In the genomic region with DNA sequence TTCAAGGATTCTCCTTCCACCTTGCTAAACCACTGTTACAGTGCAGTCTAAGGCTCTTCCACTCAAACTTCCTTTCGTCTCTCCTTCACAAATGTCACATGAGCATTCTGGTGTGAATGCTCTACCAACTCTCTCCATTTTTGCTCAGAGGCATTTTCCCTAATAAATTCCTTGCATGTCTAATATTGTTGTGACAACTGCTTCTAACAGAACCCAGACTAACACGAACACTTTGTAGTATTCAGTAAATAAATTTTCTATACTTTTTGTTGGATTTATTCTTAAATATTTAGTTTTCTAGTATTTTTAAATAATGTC, we compare ENCODE assay signal across 1 cellular context.
TF ChIP-seq lines count a peak whose summit lies in the region.

No MANE protein-coding gene starts in this region.

TF ChIP-seq in HCT116, 20 proteins besides CTCF, POLR2A, EP300 and RAD21 (continued from another document):
- TF ChIP-seq EZH2phosphoT487 (IDR thresholded peaks at IDR 0.05; ENCODE audit: borderline replicate concordance) (no peak), EGR1 (IDR thresholded peaks at IDR 0.05; ENCODE audit: low read depth) (no peak), TCF7L2 (IDR thresholded peaks at IDR 0.05; ENCODE audit: borderline replicate concordance, extremely low read depth, insufficient read depth, insufficient read length) (no peak), ELF1 (IDR thresholded peaks at IDR 0.05; ENCODE audit: borderline replicate concordance, low read depth) (no peak), ZNF274 (IDR thresholded peaks at IDR 0.05; ENCODE audit: low read depth, low read length) (no peak), REST (IDR thresholded peaks at IDR 0.05; ENCODE audit: low read depth) (no peak), SRF (IDR thresholded peaks at IDR 0.05; ENCODE audit: low read depth) (no peak), CEBPB (IDR thresholded peaks at IDR 0.05; ENCODE audit: low read depth) (no peak), EZH2 (IDR thresholded peaks at IDR 0.05) (no peak)
